1 cellular context compared by ENCODE assay signal in the genomic region with DNA sequence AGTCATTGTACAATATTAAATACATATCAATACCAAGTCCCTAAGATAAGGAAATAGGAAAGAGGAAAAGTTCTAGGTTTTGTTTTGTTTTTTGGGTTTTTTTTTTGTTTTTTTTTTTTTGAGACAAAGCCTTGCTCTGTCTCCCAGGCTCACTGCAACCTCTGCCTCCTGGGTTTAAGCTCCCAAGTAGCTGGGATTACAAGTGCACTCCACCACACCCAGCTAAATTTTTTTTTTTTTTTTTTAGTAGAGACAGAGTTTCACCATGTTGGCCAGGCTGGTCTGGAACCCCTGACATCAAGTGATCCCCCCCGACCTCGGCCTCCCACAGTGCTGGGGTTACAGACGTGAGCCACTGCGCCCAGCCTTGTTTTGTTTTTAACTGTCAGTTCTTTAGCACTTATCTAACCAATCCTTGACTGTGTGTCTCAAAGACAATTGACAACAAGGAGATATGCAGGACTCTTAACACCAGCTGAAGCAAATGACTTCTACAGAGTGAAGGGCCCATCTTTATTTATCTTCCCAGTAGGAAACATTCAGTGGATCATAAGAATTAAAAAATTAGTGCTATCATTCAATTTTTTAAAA.
TF ChIP-seq lines count a peak whose summit lies in the region.

No MANE protein-coding gene starts in this region.

TF ChIP-seq in K562, 482 proteins besides CTCF, POLR2A, EP300 and RAD21 (continued from another document):
- TF ChIP-seq, protein P1, sequence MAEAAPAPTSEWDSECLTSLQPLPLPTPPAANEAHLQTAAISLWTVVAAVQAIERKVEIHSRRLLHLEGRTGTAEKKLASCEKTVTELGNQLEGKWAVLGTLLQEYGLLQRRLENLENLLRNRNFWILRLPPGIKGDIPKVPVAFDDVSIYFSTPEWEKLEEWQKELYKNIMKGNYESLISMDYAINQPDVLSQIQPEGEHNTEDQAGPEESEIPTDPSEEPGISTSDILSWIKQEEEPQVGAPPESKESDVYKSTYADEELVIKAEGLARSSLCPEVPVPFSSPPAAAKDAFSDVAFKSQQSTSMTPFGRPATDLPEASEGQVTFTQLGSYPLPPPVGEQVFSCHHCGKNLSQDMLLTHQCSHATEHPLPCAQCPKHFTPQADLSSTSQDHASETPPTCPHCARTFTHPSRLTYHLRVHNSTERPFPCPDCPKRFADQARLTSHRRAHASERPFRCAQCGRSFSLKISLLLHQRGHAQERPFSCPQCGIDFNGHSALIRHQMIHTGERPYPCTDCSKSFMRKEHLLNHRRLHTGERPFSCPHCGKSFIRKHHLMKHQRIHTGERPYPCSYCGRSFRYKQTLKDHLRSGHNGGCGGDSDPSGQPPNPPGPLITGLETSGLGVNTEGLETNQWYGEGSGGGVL (CRISPR knock-in tag; IDR thresholded peaks at IDR 0.05): no peak
- TF ChIP-seq TRIM24 (IDR thresholded peaks at IDR 0.05) (peak in 1 of 2 experiments; percentile 16; a peak in 1 of 4 replicates), ELF2 (CRISPR knock-in tag; IDR thresholded peaks at IDR 0.05) (no peak), EHMT2 (IDR thresholded peaks at IDR 0.05) (0 out of 2 replicates have a peak, but pooled peaks have one; percentile 25), BRD9 (IDR thresholded peaks at IDR 0.05; ENCODE audit: low read depth, partially characterized antibody) (no peak), POLR2G (IDR thresholded peaks at IDR 0.05; ENCODE audit: low read depth, low read length) (no peak), ZC3H4 (CRISPR knock-in tag; IDR thresholded peaks at IDR 0.05; ENCODE audit: borderline replicate concordance) (no peak), ZNF384 (IDR thresholded peaks at IDR 0.05; ENCODE audit: low read depth, low read length) (peak; percentile 61), CBFA2T3 (IDR thresholded peaks at IDR 0.05) (peak; percentile 70), TCF3 (CRISPR knock-in tag; IDR thresholded peaks at IDR 0.05) (peak; percentile 50), ZFPM2 (CRISPR knock-in tag; IDR thresholded peaks at IDR 0.05) (no peak), CC2D1A (IDR thresholded peaks at IDR 0.05) (0 out of 2 replicates have a peak, but pooled peaks have one; percentile 27), MLLT1 (IDR thresholded peaks at IDR 0.05) (no peak), NFIC (IDR thresholded peaks at IDR 0.05) (no peak), FOXK2 (conservative IDR thresholded peaks at IDR 0.05 in 1 of 2, IDR thresholded peaks at IDR 0.05 in 1 of 2; ENCODE audit: low read depth in 2 of 2) (peak; percentile 73 to 75; a peak in 3 of 4 replicates), ZNF395 (CRISPR knock-in tag; IDR thresholded peaks at IDR 0.05) (no peak), SAFB2 (IDR thresholded peaks at IDR 0.05; ENCODE audit: borderline replicate concordance, low read depth, low read length, severe bottlenecking) (no peak), ZNF785 (CRISPR knock-in tag; IDR thresholded peaks at IDR 0.05) (no peak), ZFP1 (CRISPR knock-in tag; IDR thresholded peaks at IDR 0.05) (no peak), GTF2A2 (tag; IDR thresholded peaks at IDR 0.05) (no peak), CBX3 (IDR thresholded peaks at IDR 0.05; ENCODE audit: borderline replicate concordance in 1 of 2, low read length in 2 of 2) (peak in 1 of 2 experiments; percentile 22; a peak in 1 of 3 replicates), BRF1 (IDR thresholded peaks at IDR 0.05; ENCODE audit: borderline replicate concordance, extremely low read depth, insufficient read length) (no peak), HLTF (IDR thresholded peaks at IDR 0.05) (0 out of 2 replicates have a peak, but pooled peaks have one; percentile 33), NR0B1 (IDR thresholded peaks at IDR 0.05; ENCODE audit: partially characterized antibody) (no peak), DDX20 (tag; IDR thresholded peaks at IDR 0.05; ENCODE audit: low read depth) (no peak), CSDE1 (IDR thresholded peaks at IDR 0.05) (no peak), MAX (CRISPR knock-in tag; IDR thresholded peaks at IDR 0.05) (no peak), STAT5B (CRISPR knock-in tag; IDR thresholded peaks at IDR 0.05) (no peak), CBX2 (IDR thresholded peaks at IDR 0.05; ENCODE audit: insufficient read depth, low read length, poor library complexity, severe bottlenecking) (no peak), E2F6 (IDR thresholded peaks at IDR 0.05; ENCODE audit: borderline replicate concordance in 1 of 2, extremely low read depth in 1 of 2, insufficient read depth in 1 of 2, insufficient read length in 1 of 2, low read depth in 1 of 2, low read length in 1 of 2, poor library complexity in 1 of 2, severe bottlenecking in 1 of 2) (no peak), TFAP4 (CRISPR knock-in tag; IDR thresholded peaks at IDR 0.05; ENCODE audit: borderline replicate concordance) (no peak), NCOA2 (IDR thresholded peaks at IDR 0.05; ENCODE audit: partially characterized antibody in 2 of 2) (peak in 1 of 2 experiments; percentile 28), ZNF408 (CRISPR knock-in tag; IDR thresholded peaks at IDR 0.05; ENCODE audit: low read depth) (no peak), RUNX1 (IDR thresholded peaks at IDR 0.05; ENCODE audit: low read depth) (no peak), DPF2 (IDR thresholded peaks at IDR 0.05) (peak; percentile 58), TEAD1 (CRISPR knock-in tag; IDR thresholded peaks at IDR 0.05) (no peak), NCOR1 (IDR thresholded peaks at IDR 0.05) (peak; percentile 58; the same call in 1 of the 2 replicates), ZNF347 (CRISPR knock-in tag; IDR thresholded peaks at IDR 0.05; ENCODE audit: low read depth) (no peak), EP400 (IDR thresholded peaks at IDR 0.05) (0 out of 2 replicates have a peak, but pooled peaks have one; percentile 9), ERF (CRISPR knock-in tag; IDR thresholded peaks at IDR 0.05) (no peak), LCOR (CRISPR knock-in tag; IDR thresholded peaks at IDR 0.05) (no peak)
- TF ChIP-seq, protein P2, sequence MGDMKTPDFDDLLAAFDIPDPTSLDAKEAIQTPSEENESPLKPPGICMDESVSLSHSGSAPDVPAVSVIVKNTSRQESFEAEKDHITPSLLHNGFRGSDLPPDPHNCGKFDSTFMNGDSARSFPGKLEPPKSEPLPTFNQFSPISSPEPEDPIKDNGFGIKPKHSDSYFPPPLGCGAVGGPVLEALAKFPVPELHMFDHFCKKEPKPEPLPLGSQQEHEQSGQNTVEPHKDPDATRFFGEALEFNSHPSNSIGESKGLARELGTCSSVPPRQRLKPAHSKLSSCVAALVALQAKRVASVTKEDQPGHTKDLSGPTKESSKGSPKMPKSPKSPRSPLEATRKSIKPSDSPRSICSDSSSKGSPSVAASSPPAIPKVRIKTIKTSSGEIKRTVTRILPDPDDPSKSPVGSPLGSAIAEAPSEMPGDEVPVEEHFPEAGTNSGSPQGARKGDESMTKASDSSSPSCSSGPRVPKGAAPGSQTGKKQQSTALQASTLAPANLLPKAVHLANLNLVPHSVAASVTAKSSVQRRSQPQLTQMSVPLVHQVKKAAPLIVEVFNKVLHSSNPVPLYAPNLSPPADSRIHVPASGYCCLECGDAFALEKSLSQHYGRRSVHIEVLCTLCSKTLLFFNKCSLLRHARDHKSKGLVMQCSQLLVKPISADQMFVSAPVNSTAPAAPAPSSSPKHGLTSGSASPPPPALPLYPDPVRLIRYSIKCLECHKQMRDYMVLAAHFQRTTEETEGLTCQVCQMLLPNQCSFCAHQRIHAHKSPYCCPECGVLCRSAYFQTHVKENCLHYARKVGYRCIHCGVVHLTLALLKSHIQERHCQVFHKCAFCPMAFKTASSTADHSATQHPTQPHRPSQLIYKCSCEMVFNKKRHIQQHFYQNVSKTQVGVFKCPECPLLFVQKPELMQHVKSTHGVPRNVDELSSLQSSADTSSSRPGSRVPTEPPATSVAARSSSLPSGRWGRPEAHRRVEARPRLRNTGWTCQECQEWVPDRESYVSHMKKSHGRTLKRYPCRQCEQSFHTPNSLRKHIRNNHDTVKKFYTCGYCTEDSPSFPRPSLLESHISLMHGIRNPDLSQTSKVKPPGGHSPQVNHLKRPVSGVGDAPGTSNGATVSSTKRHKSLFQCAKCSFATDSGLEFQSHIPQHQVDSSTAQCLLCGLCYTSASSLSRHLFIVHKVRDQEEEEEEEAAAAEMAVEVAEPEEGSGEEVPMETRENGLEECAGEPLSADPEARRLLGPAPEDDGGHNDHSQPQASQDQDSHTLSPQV (IDR thresholded peaks at IDR 0.05): peak; percentile 53; the same call in 1 of the 2 replicates
- TF ChIP-seq, protein P3, sequence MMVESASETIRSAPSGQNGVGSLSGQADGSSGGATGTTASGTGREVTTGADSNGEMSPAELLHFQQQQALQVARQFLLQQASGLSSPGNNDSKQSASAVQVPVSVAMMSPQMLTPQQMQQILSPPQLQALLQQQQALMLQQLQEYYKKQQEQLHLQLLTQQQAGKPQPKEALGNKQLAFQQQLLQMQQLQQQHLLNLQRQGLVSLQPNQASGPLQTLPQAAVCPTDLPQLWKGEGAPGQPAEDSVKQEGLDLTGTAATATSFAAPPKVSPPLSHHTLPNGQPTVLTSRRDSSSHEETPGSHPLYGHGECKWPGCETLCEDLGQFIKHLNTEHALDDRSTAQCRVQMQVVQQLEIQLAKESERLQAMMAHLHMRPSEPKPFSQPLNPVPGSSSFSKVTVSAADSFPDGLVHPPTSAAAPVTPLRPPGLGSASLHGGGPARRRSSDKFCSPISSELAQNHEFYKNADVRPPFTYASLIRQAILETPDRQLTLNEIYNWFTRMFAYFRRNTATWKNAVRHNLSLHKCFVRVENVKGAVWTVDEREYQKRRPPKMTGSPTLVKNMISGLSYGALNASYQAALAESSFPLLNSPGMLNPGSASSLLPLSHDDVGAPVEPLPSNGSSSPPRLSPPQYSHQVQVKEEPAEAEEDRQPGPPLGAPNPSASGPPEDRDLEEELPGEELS (CRISPR knock-in tag; IDR thresholded peaks at IDR 0.05; ENCODE audit: borderline replicate concordance): no peak
